Comparison of ENCODE assay signal across 21 cellular contexts in genomic region chr7:42981595-42981994, GRCh38.
"Had no signal": no experiment of that assay in that cellular context is flagged by ENCODE, and none has a peak within 500 bp of the region (broad histone marks: within the 10 kb centered on the region; RNA-seq: fewer than 3 reads in every experiment).

No MANE protein-coding gene starts in this region.

- DNase-seq: activated CD4-positive, alpha-beta T cell treated with anti-CD3 and anti-CD28 coated beads, Interleukin-2, amount 10 ng/mL, durations not matched to agents 7 days and 5 days; activated CD8-positive, alpha-beta T cell treated with anti-CD3 and anti-CD28 coated beads, Interleukin-2, amount 10 ng/mL, durations not matched to agents 7 days and 5 days; activated naive CD4-positive, alpha-beta T cell treated with anti-CD3 and anti-CD28 coated beads for 36 hours; activated T-cell treated with anti-CD3 and anti-CD28 coated beads, Interleukin-2, amount 50 U/mL, for 24 hours; brain microvascular endothelial cell; central memory CD4-positive, alpha-beta T cell; erythroblast; heart left ventricle; left ventricle myocardium inferior; mammary epithelial cell; midbrain; nucleus accumbens; stimulated activated CD4-positive, alpha-beta T cell treated with anti-CD3 and anti-CD28 coated beads, Interleukin-2, amount 100 ng/mL, for 24 hours; stimulated activated naive CD4-positive, alpha-beta T cell treated with Interleukin-2 at 50 U/mL for 16 hours; substantia nigra; T1000; tibial artery; uterus had no signal

- H3K27me3 ChIP-seq: brain microvascular endothelial cell, gastroesophageal sphincter, heart left ventricle, tibial artery, uterus had no signal

- H3K4me3 ChIP-seq: coronary artery, gastroesophageal sphincter, heart left ventricle, left ventricle myocardium inferior, tibial artery, uterus had no signal

- H3K9me3 ChIP-seq: tibial artery, uterus had no signal

- H3K36me3 ChIP-seq: brain microvascular endothelial cell, gastroesophageal sphincter, heart left ventricle, left ventricle myocardium inferior, tibial artery, uterus had no signal

- ATAC-seq: activated CD4-positive, CD25-positive, alpha-beta regulatory T cell treated with anti-CD3 and anti-CD28 coated beads, Interleukin-2, amount 50 U/mL, for 24 hours; activated CD8-positive, alpha-beta T cell treated with anti-CD3 and anti-CD28 coated beads, Interleukin-2, amount 10 ng/mL, durations not matched to agents 7 days and 5 days; gastroesophageal sphincter; heart left ventricle had no signal

- H3K27ac ChIP-seq: brain microvascular endothelial cell, coronary artery, gastroesophageal sphincter, heart left ventricle, left ventricle myocardium inferior, tibial artery, uterus had no signal

- H3K4me1 ChIP-seq: gastroesophageal sphincter, heart left ventricle, left ventricle myocardium inferior, tibial artery, uterus had no signal
